In genomic region chr18:8750954-8751415, GRCh38 we compare ENCODE assay signal across 12 cellular contexts. TPM values are rescaled to one million over a fixed set of nuclear protein-coding genes. Genes with fewer than 3 reads are reported as not detected.
DNase-seq lines count a peak whose midpoint lies in the region; ATAC-seq, FAIRE-seq and TF ChIP-seq lines count a peak whose summit lies in the region.
"Had no signal": no experiment of that assay in that cellular context is flagged by ENCODE, and none has a peak within 500 bp of the region (broad histone marks: within the 10 kb centered on the region; RNA-seq: fewer than 3 reads in every experiment).

No MANE protein-coding gene starts in this region.

- H3K4me3 ChIP-seq in adipocyte (ENCODE audit: low read length) (no peak overlapping the region), fibroblast of the aortic adventitia (ENCODE audit: low read depth, low read length) (no peak overlapping the region), small intestine (ENCODE audit: low read depth in 1 of 2, low read length in 2 of 2) (no peak overlapping the region)

- DNase-seq in Caki2 (ENCODE audit: low read depth) (peak; percentile 77), adipocyte (ENCODE audit: low read depth) (peak; percentile 90), fibroblast of the aortic adventitia (ENCODE audit: low read depth) (peak; percentile 81), renal cortical epithelial cell (ENCODE audit: low read depth) (peak; percentile 48), NCI-H2227 treated with DMSO at 0.1 percent for 48 hours (lab: John Stamatoyannopoulos, UW) (no peak), small intestine (no peak)
- DNase-seq in activated CD4-positive, alpha-beta T cell treated with anti-CD3 and anti-CD28 coated beads for 4 hours: no peak
- DNase-seq: effector memory CD4-positive, alpha-beta T cell; left cardiac atrium; NCI-H2081 had no signal

- ATAC-seq in HG03095 (IDR thresholded peaks at IDR 0.05; ENCODE audit: unreplicated experiment): no peak
- ATAC-seq: left cardiac atrium had no signal

- WGBS in small intestine, 3 donors: 72 to 96% (median 91%) methylated on average over 8 of the region's 8 CpGs

- peak overlapping the region; percentile 13 for H3K9ac ChIP-seq in adipocyte (ENCODE audit: low read length)

- in situ Hi-C loops in Caki2 (cut with HindIII; ENCODE audit: low pct_unique_long_range_greater_than_20kb, low sequenced_read_pairs): no loop called here

- H3K9me3 ChIP-seq in adipocyte (ENCODE audit: control insufficient read depth, low read length) (no peaks in the 10 kb centered on the region), small intestine (ENCODE audit: control insufficient read depth, low read depth) (no peaks in the 10 kb centered on the region)

- peak overlapping the region in 1 of 2 donors; percentile 71 for H3K27ac ChIP-seq in small intestine (ENCODE audit: low read depth in 1 of 2, low read length in 1 of 2)

- peaks cover 20% of the 10 kb centered on the region for H3K4me1 ChIP-seq in adipocyte (ENCODE audit: control insufficient read depth, insufficient read depth, low read length)
- H3K4me1 ChIP-seq in small intestine (ENCODE audit: control insufficient read depth in 2 of 2, insufficient read depth in 1 of 2, low read depth in 1 of 2, low read length in 1 of 2): peaks cover 0 to 4% of the 10 kb centered on the region in 2 donors

- no peaks in the 10 kb centered on the region for H3K27me3 ChIP-seq in adipocyte (replicated peaks; ENCODE audit: control insufficient read depth, insufficient read depth, low read length)
- no peaks in the 10 kb centered on the region for H3K27me3 ChIP-seq in small intestine (ENCODE audit: control insufficient read depth in 2 of 2, insufficient read depth in 2 of 2, low read length in 2 of 2)

- FAIRE-seq in small intestine (lab: Jason Lieb, UNC): no peak
- FAIRE-seq: GM12892 had no signal

- TF ChIP-seq CTCF in fibroblast of the aortic adventitia (IDR thresholded peaks at IDR 0.05; ENCODE audit: insufficient read depth, low read length): no peak

- no peaks in the 10 kb centered on the region for H3K36me3 ChIP-seq in adipocyte (ENCODE audit: control insufficient read depth, insufficient read depth, low read length, severe bottlenecking)
- H3K36me3 ChIP-seq in small intestine (ENCODE audit: control insufficient read depth in 2 of 2, insufficient read depth in 2 of 2, low read length in 2 of 2): no peaks in the 10 kb centered on the region

RNA-seq across cellular contexts. Expression of gene MTCL1, which starts 45.6 kb away (rescaled TPM):
- total RNA-seq in Caki2 (2014; rRNA removed; shearing (Covaris generic); ENCODE audit: low replicate concordance): 55.4 and 59.8 TPM in 2 replicates
- 54.9 and 60.6 TPM in 2 replicates for total RNA-seq in fibroblast of the aortic adventitia (ENCODE audit: low replicate concordance)
- total RNA-seq in renal cortical epithelial cell: 35.6 and 107 TPM in 2 replicates
- 1 to 10 TPM; 2.5 to 7.6 (median 4.3) TPM for polyA plus RNA-seq in small intestine

Comparison
In these comparisons a context has a peak if more than half of its experiments do, and no peak if none do; other contexts are left out.
1. DNase-seq: peak in Caki2 (single experiment), adipocyte (single experiment), fibroblast of the aortic adventitia (single experiment) and renal cortical epithelial cell (single experiment); none in NCI-H2227 treated with DMSO at 0.1 percent for 48 hours (single experiment), small intestine (single experiment) and activated CD4-positive, alpha-beta T cell treated with anti-CD3 and anti-CD28 coated beads for 4 hours (0 of 2).